In the genomic region with DNA sequence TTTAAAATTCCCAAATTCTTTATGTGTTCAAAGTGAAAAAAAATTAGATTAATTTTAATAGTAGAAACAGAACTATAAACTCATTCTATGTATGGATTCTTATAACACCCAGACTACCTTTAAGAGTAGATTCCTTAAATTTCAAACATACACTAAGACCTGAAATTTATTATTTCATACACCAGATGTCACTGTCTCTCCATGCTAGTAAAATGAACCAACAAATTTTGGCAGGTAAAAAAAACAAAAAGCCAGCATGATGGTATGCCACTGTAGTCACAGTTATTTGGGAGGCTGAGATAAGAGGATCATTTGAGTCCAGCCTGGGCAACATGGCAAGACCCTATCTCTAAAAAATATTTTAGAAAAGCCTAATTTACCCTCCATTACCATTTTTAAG, we compare ENCODE assay signal across 9 cellular contexts.
DNase-seq lines count a peak whose midpoint lies in the region; ATAC-seq and TF ChIP-seq lines count a peak whose summit lies in the region.
"Had no signal": no experiment of that assay in that cellular context is flagged by ENCODE, and none has a peak within 500 bp of the region (broad histone marks: within the 10 kb centered on the region; RNA-seq: fewer than 3 reads in every experiment).

No MANE protein-coding gene starts in this region.

- no peak overlapping the region for H3K27ac Mint-ChIP-seq in Calu3 (ENCODE audit: unreplicated experiment)
- H3K27ac Mint-ChIP-seq: T-helper 1 cell treated with Interleukin-12 subunit alpha and Interleukin-12 subunit beta and Interleukin-4 antibody, amounts not matched to agents 30 μg/mL and 1 μg/mL, for 36 hours had no signal

- H3K4me1 Mint-ChIP-seq in Calu3 (ENCODE audit: low read depth, unreplicated experiment), result no peaks in the 10 kb centered on the region

- H3K9me3 ChIP-seq in mammary epithelial cell (replicated peaks; ENCODE audit: insufficient read depth, low read length), result no peaks in the 10 kb centered on the region
- H3K9me3 ChIP-seq in mucosa of descending colon, result no peaks in the 10 kb centered on the region

- H3K4me2 ChIP-seq in mammary epithelial cell (ENCODE audit: insufficient read depth, low read depth, low read length), result no peak overlapping the region

- no peaks in the 10 kb centered on the region for H3K27me3 Mint-ChIP-seq in Calu3 (ENCODE audit: unreplicated experiment)

- no peaks in the 10 kb centered on the region for H4K20me1 ChIP-seq in mammary epithelial cell (ENCODE audit: insufficient read depth, low read length)

- H3K4me3 ChIP-seq in mammary epithelial cell (replicated peaks in 1 of 3; ENCODE audit: insufficient read depth in 1 of 3, low read depth in 2 of 3, low read length in 3 of 3), result no peak overlapping the region
- H3K4me3 ChIP-seq in mucosa of descending colon, result no peak overlapping the region

- H3K27ac ChIP-seq in mammary epithelial cell (ENCODE audit: insufficient read depth, low read depth, low read length), result no peak overlapping the region

- in situ Hi-C loops in mammary epithelial cell (cut with MboI; ENCODE audit: low sequenced_read_pairs in 2 of 2), result loop anchor here in 1 of 2 donors (25.0 kb wide), 1 partner anchor 739 kb away; no protein-coding TSS in a partner anchor

- H3K36me3 ChIP-seq in mammary epithelial cell (ENCODE audit: insufficient read depth, low read length) (no peaks in the 10 kb centered on the region), mucosa of descending colon (ENCODE audit: low read depth) (no peaks in the 10 kb centered on the region)

- no peak overlapping the region for H3K9ac ChIP-seq in mammary epithelial cell (ENCODE audit: insufficient read depth, low read length)

- CTCF ChIA-PET in Calu3 (lab: Charles Lee), result no interaction called here
- CTCF ChIA-PET in mammary epithelial cell (lab: Charles Lee; ENCODE audit: low non-redundant PET), result no interaction called here

- no peak overlapping the region for H3K4me3 Mint-ChIP-seq in Calu3 (ENCODE audit: low read depth, unreplicated experiment)
- H3K4me3 Mint-ChIP-seq: T-helper 1 cell treated with Interleukin-12 subunit alpha and Interleukin-12 subunit beta and Interleukin-4 antibody, amounts not matched to agents 30 μg/mL and 1 μg/mL, for 36 hours had no signal

- H3K9me3 Mint-ChIP-seq in Calu3 (ENCODE audit: low read depth, unreplicated experiment), result peaks cover 7% of the 10 kb centered on the region
- H3K9me3 Mint-ChIP-seq: T-helper 1 cell treated with Interleukin-12 subunit alpha and Interleukin-12 subunit beta and Interleukin-4 antibody, amounts not matched to agents 30 μg/mL and 1 μg/mL, for 36 hours had no signal

- BruUV-seq in Calu3 (replicated peaks; lab: Mats Ljungman, UMichigan) (no TSS peak), mammary epithelial cell (replicated peaks; lab: Mats Ljungman, UMichigan) (no TSS peak)

- H2AFZ ChIP-seq in mammary epithelial cell (ENCODE audit: low read depth, low read length), result no peak overlapping the region

- no peaks in the 10 kb centered on the region for H3K36me3 Mint-ChIP-seq in Calu3 (ENCODE audit: insufficient read depth, unreplicated experiment)

- no peaks in the 10 kb centered on the region for H3K79me2 ChIP-seq in mammary epithelial cell (ENCODE audit: insufficient read depth, low read length)

- H3K4me1 ChIP-seq in mammary epithelial cell (ENCODE audit: insufficient read depth, low read length) (no peaks in the 10 kb centered on the region), mucosa of descending colon (ENCODE audit: low read depth) (no peaks in the 10 kb centered on the region)

- no peak for DNase-seq in Calu3
- DNase-seq in NCI-H2081 treated with DMSO at 0.1 percent for 48 hours (lab: John Stamatoyannopoulos, UW), result peak; percentile 43
- DNase-seq in mammary epithelial cell, result peak; percentile 31
- no peak for DNase-seq in mucosa of descending colon
- no peak for DNase-seq in superior temporal gyrus (ENCODE audit: extremely low spot score)
- DNase-seq in activated naive CD4-positive, alpha-beta T cell treated with Interleukin-2 at 50 U/mL for 16 hours, result no peak
- no peak for DNase-seq in globus pallidus (ENCODE audit: low spot score)

- intact Hi-C loops in Calu3 (cut with micrococcal nuclease; ENCODE audit: unreplicated experiment) (loop anchor here (1.0 to 10.0 kb wide), 4 partner anchors 223 to 1547 kb away; partner anchors contain the start of gene NAALADL2), mammary epithelial cell (cut with micrococcal nuclease) (loop anchor here (2.0 to 5.0 kb wide), 3 partner anchors 223 to 464 kb away; no protein-coding TSS in a partner anchor), mucosa of descending colon (cut with DNase I, micrococcal nuclease) (no loop called here)

- peak; percentile 34 for ATAC-seq in mucosa of descending colon
- no peak for ATAC-seq in GM21515 (IDR thresholded peaks at IDR 0.05; ENCODE audit: unreplicated experiment)

- TF ChIP-seq CTCF in Calu3 (IDR thresholded peaks at IDR 0.05; ENCODE audit: unreplicated experiment) (peak; percentile 64), mammary epithelial cell (conservative IDR thresholded peaks at IDR 0.05 in 1 of 2, IDR thresholded peaks at IDR 0.05 in 1 of 2; ENCODE audit: extremely low read depth in 1 of 2, insufficient read depth in 1 of 2, low read depth in 1 of 2, low read length in 2 of 2) (peak; percentile 28 to 59), mucosa of descending colon (IDR thresholded peaks at IDR 0.05) (no peak)

- dilution Hi-C loops in mammary epithelial cell (cut with HindIII; ENCODE audit: low sequenced_read_pairs), result no loop called here

- H3K27me3 ChIP-seq in mammary epithelial cell (ENCODE audit: insufficient read depth, low read length), result no peaks in the 10 kb centered on the region

Comparison
In these comparisons a context has a peak if more than half of its experiments do, and no peak if none do; other contexts are left out.
1. DNase-seq: peak in NCI-H2081 treated with DMSO at 0.1 percent for 48 hours (single experiment) and mammary epithelial cell (single experiment); none in Calu3 (single experiment), mucosa of descending colon (0 of 3), superior temporal gyrus (single experiment), activated naive CD4-positive, alpha-beta T cell treated with Interleukin-2 at 50 U/mL for 16 hours (single experiment) and globus pallidus (single experiment).
2. intact Hi-C loops: an anchor here in Calu3 (1.0 to 10.0 kb wide) and mammary epithelial cell (2.0 to 5.0 kb wide); none called in mucosa of descending colon.